ENCODE assay signal across 23 cellular contexts in genomic region chr19:48648134-48648533, GRCh38. TPM values are rescaled to one million over a fixed set of nuclear protein-coding genes. Genes with fewer than 3 reads are reported as not detected.
DNase-seq lines count a peak whose midpoint lies in the region; ATAC-seq and TF ChIP-seq lines count a peak whose summit lies in the region.
"Had no signal": no experiment of that assay in that cellular context is flagged by ENCODE, and none has a peak within 500 bp of the region (broad histone marks: within the 10 kb centered on the region; RNA-seq: fewer than 3 reads in every experiment).

No MANE protein-coding gene starts in this region.

- DNase-seq in MCF 10A (ENCODE audit: unreplicated experiment) (no peak), mammary epithelial cell (no peak), NCI-H1694 treated with DMSO at 0.1 percent for 48 hours (lab: John Stamatoyannopoulos, UW) (peak; percentile 87), OCI-LY7 (ENCODE audit: low spot score) (no peak), tibial artery (no peak)
- DNase-seq: activated CD4-positive, alpha-beta T cell treated with anti-CD3 and anti-CD28 coated beads, Interleukin-2, amount 50 U/mL, for 1 hour; activated T-cell treated with anti-CD3 and anti-CD28 coated beads, Interleukin-2, amount 50 U/mL, for 48 hours; AML-193; aorta; heart right ventricle; Karpas-422; lower lobe of right lung; NCI-H1092 treated with DMSO at 0.1 percent for 48 hours; NCI-H2107; nephron progenitor cell; psoas muscle; stimulated activated CD4-positive, alpha-beta T cell treated with anti-CD3 and anti-CD28 coated beads, Interleukin-2, amount 100 ng/mL, for 48 hours had no signal

- BruUV-seq in MCF 10A (replicated peaks; lab: Mats Ljungman, UMichigan) (no TSS peak), mammary epithelial cell (replicated peaks; lab: Mats Ljungman, UMichigan) (no TSS peak), OCI-LY7 (replicated peaks; lab: Mats Ljungman, UMichigan) (no TSS peak)

- WGBS in mammary epithelial cell (ENCODE audit: low coverage, missing lambda C conversion rate), result 92% methylated on average over 2 of the region's 2 CpGs

- CTCF ChIA-PET in MCF 10A (lab: Yijun Ruan, JAX) (interaction anchor here (0.6 kb wide), 2 partner anchors 29 to 253 kb away, joined by 3 to 4 read pairs; no protein-coding TSS in a partner anchor), mammary epithelial cell (lab: Charles Lee; ENCODE audit: low non-redundant PET) (no interaction called here), OCI-LY7 (lab: Charles Lee; ENCODE audit: unreplicated experiment) (no interaction called here)

- no peak overlapping the region for H3K27ac Mint-ChIP-seq in MCF 10A (ENCODE audit: low read depth, unreplicated experiment)
- peak overlapping the region; percentile 73 for H3K27ac Mint-ChIP-seq in dendritic cell treated with granulocyte-macrophage colony-stimulating factor and Interleukin-4, amounts not matched to agents 40 ng/mL and 50 ng/mL, for 4 days
- H3K27ac Mint-ChIP-seq: nephron progenitor cell had no signal

- H3K9ac ChIP-seq in mammary epithelial cell (ENCODE audit: insufficient read depth, low read length), result no peak overlapping the region

- no peaks in the 10 kb centered on the region for H3K9me2 ChIP-seq in OCI-LY7 (ENCODE audit: insufficient read depth, low read length)

- no peaks in the 10 kb centered on the region for H3K9me3 Mint-ChIP-seq in MCF 10A (ENCODE audit: unreplicated experiment)
- no peaks in the 10 kb centered on the region for H3K9me3 Mint-ChIP-seq in dendritic cell treated with granulocyte-macrophage colony-stimulating factor and Interleukin-4, amounts not matched to agents 40 ng/mL and 50 ng/mL, for 4 days
- H3K9me3 Mint-ChIP-seq: nephron progenitor cell had no signal

- POLR2A ChIA-PET in MCF 10A (lab: Yijun Ruan, JAX), result interaction anchor here (0.7 to 1.3 kb wide), 2 partner anchors 12 to 14 kb away, joined by 3 read pairs; no protein-coding TSS in a partner anchor
- POLR2A ChIA-PET in OCI-LY7 (lab: Charles Lee), result no interaction called here

- in situ Hi-C loops in mammary epithelial cell (cut with MboI; ENCODE audit: low sequenced_read_pairs in 2 of 2), result loop anchor here in 1 of 2 donors (10.0 to 25.0 kb wide), 2 partner anchors 197 to 339 kb away; partner anchors contain the start of genes GYS1 and RUVBL2

- H3K4me2 ChIP-seq in mammary epithelial cell (ENCODE audit: insufficient read depth, low read depth, low read length), result no peak overlapping the region
- no peak overlapping the region for H3K4me2 ChIP-seq in OCI-LY7 (ENCODE audit: low read length)

- H2AFZ ChIP-seq in mammary epithelial cell (ENCODE audit: low read depth, low read length), result no peak overlapping the region
- no peak overlapping the region for H2AFZ ChIP-seq in OCI-LY7 (ENCODE audit: low read length)

- intact Hi-C loops in MCF 10A (cut with micrococcal nuclease), result loop anchor here (2.0 kb wide), 1 partner anchor 187 kb away; no protein-coding TSS in a partner anchor
- intact Hi-C loops in mammary epithelial cell (cut with micrococcal nuclease), result loop anchor here (5.0 to 10.0 kb wide), 3 partner anchors 89 to 317 kb away; partner anchors contain the start of genes FTL and FUT1
- intact Hi-C loops in dendritic cell treated with granulocyte-macrophage colony-stimulating factor and Interleukin-4, amounts not matched to agents 40 ng/mL and 50 ng/mL, for 4 days (cut with micrococcal nuclease), result loop anchor here (5.0 to 10.0 kb wide), 2 partner anchors 137 to 319 kb away; partner anchors contain the start of gene FTL
- intact Hi-C loops in OCI-LY7 (cut with micrococcal nuclease; ENCODE audit: unreplicated experiment), result loop anchor here (5.0 kb wide), 2 partner anchors 89 to 324 kb away; no protein-coding TSS in a partner anchor
- intact Hi-C loops in tibial artery (cut with DNase I; ENCODE audit: low total_unique reads), result loop anchor here (10.0 kb wide), 2 partner anchors 187 to 347 kb away; partner anchors contain the start of genes GYS1, HSD17B14 and RUVBL2

- H4K20me1 ChIP-seq in mammary epithelial cell (ENCODE audit: insufficient read depth, low read length) (no peaks in the 10 kb centered on the region), OCI-LY7 (ENCODE audit: insufficient read depth, low read length) (no peaks in the 10 kb centered on the region)

- no peak for TF ChIP-seq CTCF in MCF 10A (IDR thresholded peaks at IDR 0.05; ENCODE audit: unreplicated experiment)
- no peak for TF ChIP-seq CTCF in mammary epithelial cell (conservative IDR thresholded peaks at IDR 0.05 in 1 of 2, IDR thresholded peaks at IDR 0.05 in 1 of 2; ENCODE audit: extremely low read depth in 1 of 2, insufficient read depth in 1 of 2, low read depth in 1 of 2, low read length in 2 of 2)
- no peak for TF ChIP-seq CTCF in OCI-LY7 (conservative IDR thresholded peaks at IDR 0.05; ENCODE audit: low read length)
- TF ChIP-seq CTCF in tibial artery (IDR thresholded peaks at IDR 0.05), result no peak

- H3K27ac ChIP-seq in mammary epithelial cell (ENCODE audit: insufficient read depth, low read depth, low read length) (no peak overlapping the region), OCI-LY7 (ENCODE audit: low read depth, low read length, poor library complexity, severe bottlenecking) (no peak overlapping the region), tibial artery (no peak overlapping the region)
- H3K27ac ChIP-seq: heart right ventricle, lower lobe of right lung, psoas muscle, SJSA1, suprapubic skin had no signal

- no peak for ATAC-seq in GM18868 (IDR thresholded peaks at IDR 0.05; ENCODE audit: unreplicated experiment)
- ATAC-seq: heart right ventricle, lower lobe of right lung, psoas muscle had no signal

- H3K27me3 Mint-ChIP-seq in MCF 10A (ENCODE audit: insufficient read depth, unreplicated experiment), result peaks cover 4% of the 10 kb centered on the region
- H3K27me3 Mint-ChIP-seq in dendritic cell treated with granulocyte-macrophage colony-stimulating factor and Interleukin-4, amounts not matched to agents 40 ng/mL and 50 ng/mL, for 4 days, result no peaks in the 10 kb centered on the region

- peaks cover 24% of the 10 kb centered on the region for H3K4me1 Mint-ChIP-seq in MCF 10A (ENCODE audit: insufficient read depth, unreplicated experiment)
- peaks cover 64% of the 10 kb centered on the region for H3K4me1 Mint-ChIP-seq in dendritic cell treated with granulocyte-macrophage colony-stimulating factor and Interleukin-4, amounts not matched to agents 40 ng/mL and 50 ng/mL, for 4 days (ENCODE audit: low read depth)

- no peak overlapping the region for H3K4me3 ChIP-seq in mammary epithelial cell (replicated peaks in 1 of 3; ENCODE audit: insufficient read depth in 1 of 3, low read depth in 2 of 3, low read length in 3 of 3)
- H3K4me3 ChIP-seq in OCI-LY7 (ENCODE audit: low read depth, low read length, poor library complexity, severe bottlenecking), result no peak overlapping the region
- H3K4me3 ChIP-seq in tibial artery, result no peak overlapping the region
- H3K4me3 ChIP-seq: heart right ventricle, lower lobe of right lung, psoas muscle, SJSA1, skin epidermis, suprapubic skin had no signal

- no peaks in the 10 kb centered on the region for H3K36me3 ChIP-seq in mammary epithelial cell (ENCODE audit: insufficient read depth, low read length)
- no peaks in the 10 kb centered on the region for H3K36me3 ChIP-seq in OCI-LY7 (ENCODE audit: insufficient read depth, low read length)
- H3K36me3 ChIP-seq in tibial artery, result no peaks in the 10 kb centered on the region
- H3K36me3 ChIP-seq: heart right ventricle, lower lobe of right lung, SJSA1, suprapubic skin had no signal

- H3K9me3 ChIP-seq in mammary epithelial cell (replicated peaks; ENCODE audit: insufficient read depth, low read length) (no peaks in the 10 kb centered on the region), OCI-LY7 (ENCODE audit: low read length) (no peaks in the 10 kb centered on the region), tibial artery (no peaks in the 10 kb centered on the region)
- H3K9me3 ChIP-seq: lower lobe of right lung, psoas muscle, SJSA1, suprapubic skin had no signal

- H3K27me3 ChIP-seq in mammary epithelial cell (ENCODE audit: insufficient read depth, low read length), result no peaks in the 10 kb centered on the region
- H3K27me3 ChIP-seq in tibial artery, result no peaks in the 10 kb centered on the region
- H3K27me3 ChIP-seq: heart right ventricle, suprapubic skin had no signal

- dilution Hi-C loops in mammary epithelial cell (cut with HindIII; ENCODE audit: low sequenced_read_pairs), result no loop called here

- H3K4me1 ChIP-seq in mammary epithelial cell (ENCODE audit: insufficient read depth, low read length) (peaks cover 17% of the 10 kb centered on the region), OCI-LY7 (ENCODE audit: insufficient read depth, low read length, poor library complexity, severe bottlenecking) (peaks cover 29% of the 10 kb centered on the region), tibial artery (peaks cover 7 to 19% (median 14%) of the 10 kb centered on the region in 4 donors)

- no peaks in the 10 kb centered on the region for H3K36me3 Mint-ChIP-seq in MCF 10A (ENCODE audit: insufficient read depth, unreplicated experiment)
- no peaks in the 10 kb centered on the region for H3K36me3 Mint-ChIP-seq in dendritic cell treated with granulocyte-macrophage colony-stimulating factor and Interleukin-4, amounts not matched to agents 40 ng/mL and 50 ng/mL, for 4 days (ENCODE audit: low read depth)

- H3K4me3 Mint-ChIP-seq in MCF 10A (ENCODE audit: unreplicated experiment), result peak overlapping the region; percentile 4
- no peak overlapping the region for H3K4me3 Mint-ChIP-seq in dendritic cell treated with granulocyte-macrophage colony-stimulating factor and Interleukin-4, amounts not matched to agents 40 ng/mL and 50 ng/mL, for 4 days
- H3K4me3 Mint-ChIP-seq: nephron progenitor cell had no signal

- H3K79me2 ChIP-seq in mammary epithelial cell (ENCODE audit: insufficient read depth, low read length) (no peaks in the 10 kb centered on the region), OCI-LY7 (ENCODE audit: insufficient read depth, low read depth, low read length) (no peaks in the 10 kb centered on the region)

RNA-seq across cellular contexts. Expression of gene CA11, which starts 2.1 kb away (rescaled TPM):
- 2.6 and 2.9 TPM in 2 replicates for total RNA-seq in MCF 10A (2022)
- 1 to 10 TPM; 3.0 to 3.5 TPM for total RNA-seq in mammary epithelial cell
- 1.3 TPM for polyA plus RNA-seq in mammary epithelial cell
- not detected for polyA minus RNA-seq in mammary epithelial cell
- total RNA-seq in OCI-LY7 (2014; rRNA removed; shearing (Covaris generic)), result 2.5 and 2.7 TPM in 2 replicates
- 4.6 and 10.8 TPM in 2 replicates for total RNA-seq in OCI-LY7 (2022)
- total RNA-seq: SJSA1 had no signal

RNA-seq across cellular contexts. Expression of gene DBP, which starts 11.0 kb away (rescaled TPM):
- total RNA-seq in MCF 10A (2022) (0.25 and 0.56 TPM in 2 replicates), mammary epithelial cell (1 to 10 TPM in 1 of 2 donors, under 1 TPM in 1; 0.73 to 2.2 TPM), OCI-LY7 (2022) (15.7 and 19.0 TPM in 2 replicates)
- 0.69 TPM for polyA plus RNA-seq in mammary epithelial cell
- polyA minus RNA-seq in mammary epithelial cell, result not detected
- 20.8 and 35.6 TPM in 2 replicates for total RNA-seq in OCI-LY7 (2014; rRNA removed; shearing (Covaris generic))

RNA-seq across cellular contexts. Expression of gene NTN5, which starts 24.7 kb away (rescaled TPM):
- total RNA-seq in MCF 10A (2022) (0.17 TPM in 1 of 2 replicates, not detected in the other), mammary epithelial cell (under 1 TPM; 0.16 to 0.33 TPM), OCI-LY7 (2022) (0.20 and 0.53 TPM in 2 replicates)
- 0.03 TPM for polyA plus RNA-seq in mammary epithelial cell
- polyA minus RNA-seq in mammary epithelial cell, result not detected
- 0.16 TPM in 1 of 2 replicates, not detected in the other for total RNA-seq in OCI-LY7 (2014; rRNA removed; shearing (Covaris generic))
- total RNA-seq: HT-29, SJSA1 had no signal

RNA-seq across cellular contexts. Expression of gene SPHK2, which starts 28.8 kb away (rescaled TPM):
- 16.3 and 18.2 TPM in 2 replicates for total RNA-seq in MCF 10A (2022)
- 10 to 100 TPM in 1 of 2 donors, 1 to 10 TPM in 1; 4.0 to 15.7 TPM for total RNA-seq in mammary epithelial cell
- polyA plus RNA-seq in mammary epithelial cell, result 6.0 TPM
- 0.47 TPM for polyA minus RNA-seq in mammary epithelial cell
- 12.4 and 18.2 TPM in 2 replicates for total RNA-seq in OCI-LY7 (2014; rRNA removed; shearing (Covaris generic))
- total RNA-seq in OCI-LY7 (2022), result 33.3 and 34.8 TPM in 2 replicates

RNA-seq across cellular contexts. Expression of gene RPL18, which starts 29.2 kb away (rescaled TPM):
- total RNA-seq in MCF 10A (2022), result 1,536 and 1,736 TPM in 2 replicates
- total RNA-seq in mammary epithelial cell, result 1,000 to 10,000 TPM; 1,261 to 1,652 TPM
- polyA plus RNA-seq in mammary epithelial cell, result 2,143 TPM
- 987 TPM for polyA minus RNA-seq in mammary epithelial cell
- 3,527 and 5,064 TPM in 2 replicates for total RNA-seq in OCI-LY7 (2014; rRNA removed; shearing (Covaris generic))
- total RNA-seq in OCI-LY7 (2022), result 1,333 and 1,494 TPM in 2 replicates

Comparison
In these comparisons a context has a peak if more than half of its experiments do, and no peak if none do; other contexts are left out.
1. RNA of gene DBP, which starts 11.0 kb away (total RNA-seq): 15.7 to 35.6 TPM in OCI-LY7; 0.73 to 2.2 TPM in mammary epithelial cell and 0.25 to 0.56 TPM in MCF 10A; every median in the first group is over 4 times any median in the second.